In the genomic region with DNA sequence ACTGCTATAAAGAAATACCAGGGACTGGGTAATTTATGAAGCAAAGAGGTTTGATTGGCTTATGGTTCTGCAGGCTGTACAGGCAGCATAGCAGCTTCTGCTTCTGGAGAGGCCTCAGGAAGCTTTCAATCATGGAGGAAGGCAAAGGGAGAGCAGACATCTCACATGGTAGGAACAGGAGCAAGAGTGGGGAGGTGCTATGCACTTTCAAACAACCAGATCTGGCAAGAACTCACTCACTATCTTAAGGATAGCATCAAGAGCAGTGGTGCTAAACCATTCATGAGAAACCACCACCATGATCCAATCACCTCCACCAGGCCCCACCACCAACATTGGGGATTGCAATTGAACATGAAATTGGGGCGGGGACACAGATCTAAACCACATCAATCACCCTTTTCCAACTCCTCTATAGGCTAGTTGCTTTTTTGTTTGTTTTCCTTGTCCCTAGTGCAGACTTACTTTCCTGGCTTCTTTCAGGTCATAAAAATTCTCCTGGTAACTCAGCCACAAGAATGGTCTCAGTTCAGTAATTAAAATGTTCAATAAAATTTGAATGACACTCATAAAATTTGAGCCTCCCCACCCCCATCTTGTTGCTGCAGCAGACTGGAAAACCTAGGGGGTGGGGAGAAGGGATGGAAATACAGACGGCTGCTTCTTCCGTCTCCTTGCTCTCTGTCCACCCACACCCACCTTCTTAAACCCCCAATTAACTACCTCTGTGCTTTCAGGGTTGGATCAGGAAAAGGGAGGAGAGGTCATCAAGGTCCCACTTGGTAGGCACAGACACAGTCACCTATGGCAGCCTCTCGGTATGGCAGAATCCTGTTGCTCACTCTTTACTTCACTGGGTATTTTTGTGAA, we compare ENCODE assay signal across 2 cellular contexts.
TF ChIP-seq lines count a peak whose summit lies in the region.

No MANE protein-coding gene starts in this region.

TF ChIP-seq in GM23338, 12 proteins besides CTCF, POLR2A, EP300 and RAD21:
- TF ChIP-seq, protein P1, sequence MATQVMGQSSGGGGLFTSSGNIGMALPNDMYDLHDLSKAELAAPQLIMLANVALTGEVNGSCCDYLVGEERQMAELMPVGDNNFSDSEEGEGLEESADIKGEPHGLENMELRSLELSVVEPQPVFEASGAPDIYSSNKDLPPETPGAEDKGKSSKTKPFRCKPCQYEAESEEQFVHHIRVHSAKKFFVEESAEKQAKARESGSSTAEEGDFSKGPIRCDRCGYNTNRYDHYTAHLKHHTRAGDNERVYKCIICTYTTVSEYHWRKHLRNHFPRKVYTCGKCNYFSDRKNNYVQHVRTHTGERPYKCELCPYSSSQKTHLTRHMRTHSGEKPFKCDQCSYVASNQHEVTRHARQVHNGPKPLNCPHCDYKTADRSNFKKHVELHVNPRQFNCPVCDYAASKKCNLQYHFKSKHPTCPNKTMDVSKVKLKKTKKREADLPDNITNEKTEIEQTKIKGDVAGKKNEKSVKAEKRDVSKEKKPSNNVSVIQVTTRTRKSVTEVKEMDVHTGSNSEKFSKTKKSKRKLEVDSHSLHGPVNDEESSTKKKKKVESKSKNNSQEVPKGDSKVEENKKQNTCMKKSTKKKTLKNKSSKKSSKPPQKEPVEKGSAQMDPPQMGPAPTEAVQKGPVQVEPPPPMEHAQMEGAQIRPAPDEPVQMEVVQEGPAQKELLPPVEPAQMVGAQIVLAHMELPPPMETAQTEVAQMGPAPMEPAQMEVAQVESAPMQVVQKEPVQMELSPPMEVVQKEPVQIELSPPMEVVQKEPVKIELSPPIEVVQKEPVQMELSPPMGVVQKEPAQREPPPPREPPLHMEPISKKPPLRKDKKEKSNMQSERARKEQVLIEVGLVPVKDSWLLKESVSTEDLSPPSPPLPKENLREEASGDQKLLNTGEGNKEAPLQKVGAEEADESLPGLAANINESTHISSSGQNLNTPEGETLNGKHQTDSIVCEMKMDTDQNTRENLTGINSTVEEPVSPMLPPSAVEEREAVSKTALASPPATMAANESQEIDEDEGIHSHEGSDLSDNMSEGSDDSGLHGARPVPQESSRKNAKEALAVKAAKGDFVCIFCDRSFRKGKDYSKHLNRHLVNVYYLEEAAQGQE (IDR thresholded peaks at IDR 0.05; ENCODE audit: unreplicated experiment), result no peak
- TF ChIP-seq JUNB (IDR thresholded peaks at IDR 0.05; ENCODE audit: unreplicated experiment) (no peak), EZH2 (IDR thresholded peaks at IDR 0.05; ENCODE audit: low read depth, unreplicated experiment) (no peak), POLR2AphosphoS5 (IDR thresholded peaks at IDR 0.05; ENCODE audit: low read depth) (no peak)

TF ChIP-seq in K562, 482 proteins besides CTCF, POLR2A, EP300 and RAD21 (continued from another document):
- no peak for TF ChIP-seq SPI1 (IDR thresholded peaks at IDR 0.05; ENCODE audit: borderline replicate concordance, low read depth, low read length)
- TF ChIP-seq, protein P2, sequence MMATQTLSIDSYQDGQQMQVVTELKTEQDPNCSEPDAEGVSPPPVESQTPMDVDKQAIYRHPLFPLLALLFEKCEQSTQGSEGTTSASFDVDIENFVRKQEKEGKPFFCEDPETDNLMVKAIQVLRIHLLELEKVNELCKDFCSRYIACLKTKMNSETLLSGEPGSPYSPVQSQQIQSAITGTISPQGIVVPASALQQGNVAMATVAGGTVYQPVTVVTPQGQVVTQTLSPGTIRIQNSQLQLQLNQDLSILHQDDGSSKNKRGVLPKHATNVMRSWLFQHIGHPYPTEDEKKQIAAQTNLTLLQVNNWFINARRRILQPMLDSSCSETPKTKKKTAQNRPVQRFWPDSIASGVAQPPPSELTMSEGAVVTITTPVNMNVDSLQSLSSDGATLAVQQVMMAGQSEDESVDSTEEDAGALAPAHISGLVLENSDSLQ (IDR thresholded peaks at IDR 0.05), result peak; percentile 5; the same call in 1 of the 2 replicates
